In genomic region chr4:89056953-89057398, GRCh38 we compare ENCODE assay signal across 8 cellular contexts. TPM values are rescaled to one million over a fixed set of nuclear protein-coding genes. Genes with fewer than 3 reads are reported as not detected.
DNase-seq lines count a peak whose midpoint lies in the region; ATAC-seq and FAIRE-seq lines count a peak whose summit lies in the region.

Gene FAM13A, minus strand, starts transcription at chr4:89057185. Its CDS starts 221 bp downstream, at chr4:89056964.

- peaks cover 5 to 17% (median 12%) of the 10 kb centered on the region in 4 donors for H3K4me1 Mint-ChIP-seq in CD4-positive, alpha-beta memory T cell

- H3K27me3 ChIP-seq in CD4-positive, alpha-beta memory T cell (ENCODE audit: insufficient read depth, low read length), result no peaks in the 10 kb centered on the region
- no peaks in the 10 kb centered on the region for H3K27me3 ChIP-seq in mucosa of stomach (ENCODE audit: control insufficient read depth, insufficient read depth, low read length)

- H3K27ac Mint-ChIP-seq in CD4-positive, alpha-beta memory T cell, result peak within 1 kb of the TSS in 1 of 7 donors; percentile 29

- POLR2A ChIA-PET in CD4-positive, alpha-beta memory T cell (lab: Charles Lee; ENCODE audit: partially characterized antibody), result no interaction called here

- intact Hi-C loops in CD4-positive, alpha-beta memory T cell (cut with micrococcal nuclease), result no loop called here

- peak within 1 kb of the TSS in 4 of 8 donors; percentile 2 to 68 (median 36) for H3K4me3 Mint-ChIP-seq in CD4-positive, alpha-beta memory T cell

- H3K9me3 Mint-ChIP-seq in CD4-positive, alpha-beta memory T cell, result peaks cover 0 to 17% (median 14%) of the 10 kb centered on the region in 8 donors

- ATAC-seq in GM21447 (IDR thresholded peaks at IDR 0.05; ENCODE audit: unreplicated experiment) (peak; percentile 65), GM21737 (IDR thresholded peaks at IDR 0.05; ENCODE audit: unreplicated experiment) (no peak)

- peaks cover 0 to 2% of the 10 kb centered on the region in 2 donors for H3K27me3 Mint-ChIP-seq in CD4-positive, alpha-beta memory T cell

- no peaks in the 10 kb centered on the region for H3K36me3 ChIP-seq in CD4-positive, alpha-beta memory T cell (ENCODE audit: insufficient read depth, low read length)
- no peaks in the 10 kb centered on the region for H3K36me3 ChIP-seq in mucosa of stomach (ENCODE audit: control insufficient read depth, insufficient read depth, low read length)

- no peak within 1 kb of the TSS for H3K27ac ChIP-seq in CD4-positive, alpha-beta memory T cell (ENCODE audit: low read depth, low read length)

- H3K4me1 ChIP-seq in CD4-positive, alpha-beta memory T cell (ENCODE audit: insufficient read depth, low read length), result no peaks in the 10 kb centered on the region
- H3K4me1 ChIP-seq in mucosa of stomach (ENCODE audit: control insufficient read depth, insufficient read depth, low read length), result peaks cover 8% of the 10 kb centered on the region

- H3K36me3 Mint-ChIP-seq in CD4-positive, alpha-beta memory T cell, result no peaks in the 10 kb centered on the region

- no peak for FAIRE-seq in urothelium cell line (lab: Jason Lieb, UNC)

- H3K9ac ChIP-seq in mucosa of stomach (ENCODE audit: low read length), result peak within 1 kb of the TSS; percentile 49

- CTCF ChIA-PET in CD4-positive, alpha-beta memory T cell (lab: Charles Lee; ENCODE audit: partially characterized antibody), result no interaction called here

- no peaks in the 10 kb centered on the region for H3K9me3 ChIP-seq in CD4-positive, alpha-beta memory T cell (ENCODE audit: control insufficient read depth in 1 of 2, low read length in 2 of 2)
- no peaks in the 10 kb centered on the region for H3K9me3 ChIP-seq in mucosa of stomach (ENCODE audit: control insufficient read depth, low read length)

- no peak within 1 kb of the TSS for H3K4me3 ChIP-seq in CD4-positive, alpha-beta memory T cell (ENCODE audit: low read length in 2 of 2)
- peak within 1 kb of the TSS; percentile 56 for H3K4me3 ChIP-seq in mucosa of stomach (ENCODE audit: low read length)

- DNase-seq in CD4-positive, alpha-beta memory T cell, result no peak
- DNase-seq in NCI-H1092 treated with DMSO at 0.1 percent for 48 hours (lab: John Stamatoyannopoulos, UW) (peak; percentile 92), T1000 (lab: John Stamatoyannopoulos, UW) (peak; percentile 54), fibroblast of peridontal ligament (ENCODE audit: extremely low read depth) (peak; percentile 98), urothelium cell line (ENCODE audit: low spot score) (peak; percentile 81)

RNA-seq across cellular contexts. Expression of gene FAM13A, which starts in this region (rescaled TPM):
- total RNA-seq in CD4-positive, alpha-beta memory T cell, result 10 to 100 TPM in 1 of 2 experiments, 1 to 10 TPM in 1; 9.6 to 12.2 TPM
- polyA plus RNA-seq in CD4-positive, alpha-beta memory T cell, result 10 to 100 TPM; 13.8 to 19.7 TPM

Comparison
In these comparisons a context has a peak if more than half of its experiments do, and no peak if none do; other contexts are left out.
1. DNase-seq: peak in NCI-H1092 treated with DMSO at 0.1 percent for 48 hours (single experiment), T1000 (single experiment), fibroblast of peridontal ligament (single experiment) and urothelium cell line (single experiment); none in CD4-positive, alpha-beta memory T cell (0 of 5).